Comparison of ENCODE assay signal across 8 cellular contexts in genomic region chr2:216633616-216634316, GRCh38. TPM values are rescaled to one million over a fixed set of nuclear protein-coding genes. Genes with fewer than 3 reads are reported as not detected.
A peak's percentile ranks its signal among the peaks of the same experiment; 100 is the strongest.
DNase-seq lines count a peak whose midpoint lies in the region; ATAC-seq, FAIRE-seq and TF ChIP-seq lines count a peak whose summit lies in the region.

No MANE protein-coding gene starts in this region.

- TF ChIP-seq POLR2A in IMR-90 (IDR thresholded peaks at IDR 0.05; ENCODE audit: low read depth, low read length), result no peak
- no peak for TF ChIP-seq POLR2A in suprapubic skin (IDR thresholded peaks at IDR 0.05)
- no peak for TF ChIP-seq POLR2A in GM12891 (IDR thresholded peaks at IDR 0.05; ENCODE audit: low read depth, low read length)

- H3K27me3 Mint-ChIP-seq in CD4-positive, alpha-beta T cell, result peaks cover 81% of the 10 kb centered on the region

- POLR2A ChIA-PET in CD4-positive, alpha-beta T cell (lab: Charles Lee), result no interaction called here
- POLR2A ChIA-PET in IMR-90 (lab: Charles Lee; ENCODE audit: unreplicated experiment), result no interaction called here

- H4K8ac ChIP-seq in IMR-90 (ENCODE audit: low read depth in 2 of 2, low read length in 2 of 2), result no peak overlapping the region

- no peak overlapping the region for H2BK5ac ChIP-seq in IMR-90 (ENCODE audit: low read depth, low read length, poor library complexity, severe bottlenecking)

- BruUV-seq in IMR-90 (replicated peaks; lab: Mats Ljungman, UMichigan), result no TSS peak

- peaks cover 49% of the 10 kb centered on the region for H3K27me3 ChIP-seq in CD4-positive, alpha-beta T cell (ENCODE audit: control insufficient read depth, insufficient read depth, low read length)
- H3K27me3 ChIP-seq in IMR-90 (ENCODE audit: control insufficient read depth, insufficient read depth, low read length) (peaks cover 35% of the 10 kb centered on the region), adipocyte (replicated peaks; ENCODE audit: control insufficient read depth, insufficient read depth, low read length) (peaks cover 23% of the 10 kb centered on the region), suprapubic skin (peaks cover 57% of the 10 kb centered on the region)

- CTCF ChIA-PET in CD4-positive, alpha-beta T cell (lab: Charles Lee), result no interaction called here
- CTCF ChIA-PET in IMR-90 (lab: Yijun Ruan, JAX), result no interaction called here

- no peaks in the 10 kb centered on the region for H3K36me3 Mint-ChIP-seq in CD4-positive, alpha-beta T cell (ENCODE audit: low read depth)

- H3K9me1 ChIP-seq in IMR-90 (ENCODE audit: insufficient read depth, low read length), result no peaks in the 10 kb centered on the region

- peak overlapping the region; percentile 76 for H3K4me3 Mint-ChIP-seq in CD4-positive, alpha-beta T cell

- no peak overlapping the region for H3K18ac ChIP-seq in IMR-90 (ENCODE audit: low read depth, low read length)

- no peak for FAIRE-seq in GM12891 (lab: Jason Lieb, UNC)

- peak overlapping the region; percentile 49 for H3K4me2 ChIP-seq in IMR-90 (ENCODE audit: low read depth, low read length)

- in situ Hi-C loops in IMR-90 (cut with MboI; ENCODE audit: low sequenced_read_pairs), result no loop called here

- no peak overlapping the region for H3K14ac ChIP-seq in IMR-90 (replicated peaks; ENCODE audit: low read depth, low read length)

- no peaks in the 10 kb centered on the region for H3K9me3 Mint-ChIP-seq in CD4-positive, alpha-beta T cell

- no peaks in the 10 kb centered on the region for H3K79me1 ChIP-seq in IMR-90 (ENCODE audit: low read depth in 1 of 2, low read length in 2 of 2)

- no peak overlapping the region for H2AK5ac ChIP-seq in IMR-90 (ENCODE audit: low read depth, low read length)

- no peak overlapping the region for H4K5ac ChIP-seq in IMR-90 (ENCODE audit: low read depth, low read length)

- H3K4me1 Mint-ChIP-seq in CD4-positive, alpha-beta T cell (ENCODE audit: low read depth), result peaks cover 32% of the 10 kb centered on the region

- H3K27ac ChIP-seq in CD4-positive, alpha-beta T cell (ENCODE audit: low read depth, low read length), result no peak overlapping the region
- H3K27ac ChIP-seq in IMR-90 (ENCODE audit: insufficient read depth, low read length) (no peak overlapping the region), suprapubic skin (no peak overlapping the region)

- dilution Hi-C loops in IMR-90 (cut with HindIII; ENCODE audit: low sequenced_read_pairs, unreplicated experiment), result no loop called here

- H2AK9ac ChIP-seq in IMR-90 (replicated peaks; ENCODE audit: low read depth, low read length, poor library complexity), result no peak overlapping the region

- H3K36me3 ChIP-seq in IMR-90 (ENCODE audit: control insufficient read depth, insufficient read depth, low read length) (no peaks in the 10 kb centered on the region), adipocyte (ENCODE audit: control insufficient read depth, insufficient read depth, low read length, severe bottlenecking) (no peaks in the 10 kb centered on the region), suprapubic skin (no peaks in the 10 kb centered on the region)

- H2AFZ ChIP-seq in IMR-90 (replicated peaks; ENCODE audit: low read length, poor library complexity), result peak overlapping the region; percentile 88

- H2BK120ac ChIP-seq in IMR-90 (ENCODE audit: low read depth, low read length), result no peak overlapping the region

- no peak overlapping the region for H4K91ac ChIP-seq in IMR-90 (ENCODE audit: insufficient read depth, low read depth, low read length)

- no peak overlapping the region for H2BK15ac ChIP-seq in IMR-90 (ENCODE audit: low read depth, low read length)

- H3K9ac ChIP-seq in IMR-90 (ENCODE audit: low read depth, low read length) (no peak overlapping the region), adipocyte (ENCODE audit: low read length) (no peak overlapping the region)

- no peak for TF ChIP-seq EP300 in suprapubic skin (IDR thresholded peaks at IDR 0.05)

- peaks cover 4% of the 10 kb centered on the region; the same call in 1 of the 2 replicates for H3K4me1 ChIP-seq in IMR-90 (ENCODE audit: control insufficient read depth, insufficient read depth, low read length)
- H3K4me1 ChIP-seq in adipocyte (ENCODE audit: control insufficient read depth, insufficient read depth, low read length), result peaks cover 23% of the 10 kb centered on the region
- peaks cover 27% of the 10 kb centered on the region for H3K4me1 ChIP-seq in suprapubic skin

- H3K23ac ChIP-seq in IMR-90 (ENCODE audit: low read depth, low read length), result peak overlapping the region; percentile 38; the same call in 1 of the 2 replicates

- intact Hi-C loops in CD4-positive, alpha-beta T cell (cut with DNase I, micrococcal nuclease), result no loop called here
- intact Hi-C loops in IMR-90 (cut with micrococcal nuclease), result loop anchor here (1.0 kb wide), 1 partner anchor 114 kb away; no protein-coding TSS in a partner anchor

- TF ChIP-seq RAD21 in IMR-90 (IDR thresholded peaks at IDR 0.05; ENCODE audit: low read length), result no peak

- no peaks in the 10 kb centered on the region for H4K20me1 ChIP-seq in IMR-90 (ENCODE audit: insufficient read depth, low read length)

- H3K4me3 ChIP-seq in IMR-90 (ENCODE audit: insufficient read depth, low read depth, low read length) (peak overlapping the region; percentile 48), adipocyte (ENCODE audit: low read length) (peak overlapping the region; percentile 60), suprapubic skin (peak overlapping the region; percentile 51)

- no peak for DNase-seq in CD4-positive, alpha-beta T cell
- DNase-seq in IMR-90 (no peak), adipocyte (ENCODE audit: low read depth) (peak; percentile 38), left kidney (ENCODE audit: low read depth, low spot score) (peak; percentile 87), suprapubic skin (ENCODE audit: low spot score in 2 of 2) (no peak), GM12891 (ENCODE audit: insufficient read length, low spot score) (no peak), SKM-1 (lab: John Stamatoyannopoulos, UW; ENCODE audit: unreplicated experiment) (no peak)

- ATAC-seq in CD4-positive, alpha-beta T cell (ENCODE audit: poor library complexity), result no peak
- peak; percentile 50 for ATAC-seq in IMR-90 (ENCODE audit: low read depth)
- ATAC-seq in HG03159 (IDR thresholded peaks at IDR 0.05; ENCODE audit: unreplicated experiment), result no peak

- no peak overlapping the region for H3K27ac Mint-ChIP-seq in CD4-positive, alpha-beta T cell

- TF ChIP-seq CTCF in CD4-positive, alpha-beta T cell (IDR thresholded peaks at IDR 0.05), result no peak
- no peak for TF ChIP-seq CTCF in IMR-90 (conservative IDR thresholded peaks at IDR 0.05; ENCODE audit: low read depth, low read length)
- no peak for TF ChIP-seq CTCF in suprapubic skin (IDR thresholded peaks at IDR 0.05)

- H3K4ac ChIP-seq in IMR-90 (ENCODE audit: low read depth, low read length), result no peak overlapping the region

- no peaks in the 10 kb centered on the region for H3K9me3 ChIP-seq in CD4-positive, alpha-beta T cell (ENCODE audit: control insufficient read depth, low read length)
- H3K9me3 ChIP-seq in IMR-90 (ENCODE audit: control insufficient read depth, insufficient read depth, low read length) (no peaks in the 10 kb centered on the region), adipocyte (ENCODE audit: control insufficient read depth, low read length) (no peaks in the 10 kb centered on the region), suprapubic skin (no peaks in the 10 kb centered on the region)

- 2% methylated on average over 54 of the region's 70 CpGs; no CpG with 5 or more reads in 1 of the 2 experiments for WGBS in IMR-90 (ENCODE audit: extremely low coverage in 2 of 2, insufficient read length in 1 of 2), 2 experiments
- WGBS in suprapubic skin, result under 1% methylated on average over 62 of the region's 70 CpGs

- no peak overlapping the region for H2BK20ac ChIP-seq in IMR-90 (ENCODE audit: low read depth, low read length)

- no peak overlapping the region for H3K56ac ChIP-seq in IMR-90 (ENCODE audit: extremely low read depth, insufficient read depth, low read length)

TF ChIP-seq in IMR-90, 13 proteins besides CTCF, POLR2A, EP300 and RAD21:
- no peak for TF ChIP-seq RCOR1 (IDR thresholded peaks at IDR 0.05; ENCODE audit: insufficient replicate concordance, low read length)
- no peak for TF ChIP-seq FOS (IDR thresholded peaks at IDR 0.05; ENCODE audit: low read depth, low read length)

TF ChIP-seq in GM12891, 5 proteins besides CTCF, POLR2A, EP300 and RAD21:
- no peak for TF ChIP-seq POU2F2 (IDR thresholded peaks at IDR 0.05; ENCODE audit: low read depth, low read length)
- no peak for TF ChIP-seq TAF1 (IDR thresholded peaks at IDR 0.05; ENCODE audit: low read depth, low read length)
- TF ChIP-seq SPI1 (IDR thresholded peaks at IDR 0.05; ENCODE audit: low read depth, low read length), result no peak
- TF ChIP-seq POLR2AphosphoS5 (IDR thresholded peaks at IDR 0.05; ENCODE audit: low read depth, low read length), result no peak
- TF ChIP-seq PAX5 (IDR thresholded peaks at IDR 0.05; ENCODE audit: insufficient read depth, low read length, severe bottlenecking), result no peak

RNA-seq across cellular contexts. Expression of gene IGFBP2, which starts 0.5 kb away (rescaled TPM):
- not detected for total RNA-seq in CD4-positive, alpha-beta T cell
- total RNA-seq in IMR-90 (2012; rRNA removed) (33.5 and 36.7 TPM in 2 replicates), suprapubic skin (10 to 100 TPM in 3 of 4 donors, 1 to 10 TPM in 1; 7.5 to 28.3 (median 18.7) TPM)
- 236 and 257 TPM in 2 replicates for polyA plus RNA-seq in IMR-90 (2012; rRNA removed)
- 205 and 355 TPM in 2 replicates for polyA plus RNA-seq in IMR-90 (2012; cell fraction: cytosol; rRNA removed)
- 73.3 and 119 TPM in 2 replicates for polyA plus RNA-seq in IMR-90 (2012; cell fraction: nucleus; rRNA removed; ENCODE audit: low replicate concordance)
- 53.3 TPM for polyA plus RNA-seq in GM12891 (2012; ENCODE audit: low read depth, missing spikeins)

Comparison
In these comparisons a context has a peak if more than half of its experiments do, and no peak if none do; other contexts are left out.
1. DNase-seq: peak in adipocyte (single experiment) and left kidney (single experiment); none in CD4-positive, alpha-beta T cell (0 of 10), IMR-90 (single experiment), suprapubic skin (0 of 2), GM12891 (single experiment) and SKM-1 (single experiment).
2. RNA of gene IGFBP2, which starts 0.5 kb away (total RNA-seq): 33.5 to 36.7 TPM in IMR-90 and 7.5 to 28.3 TPM in suprapubic skin; not detected in CD4-positive, alpha-beta T cell; every median in the first group is over 4 times any median in the second.
3. Peak in every context shown above with its lines, with median percentiles within 50 percentile points of each other: H3K4me3 ChIP-seq.